Comparison of ENCODE assay signal across 28 cellular contexts in the genomic region with DNA sequence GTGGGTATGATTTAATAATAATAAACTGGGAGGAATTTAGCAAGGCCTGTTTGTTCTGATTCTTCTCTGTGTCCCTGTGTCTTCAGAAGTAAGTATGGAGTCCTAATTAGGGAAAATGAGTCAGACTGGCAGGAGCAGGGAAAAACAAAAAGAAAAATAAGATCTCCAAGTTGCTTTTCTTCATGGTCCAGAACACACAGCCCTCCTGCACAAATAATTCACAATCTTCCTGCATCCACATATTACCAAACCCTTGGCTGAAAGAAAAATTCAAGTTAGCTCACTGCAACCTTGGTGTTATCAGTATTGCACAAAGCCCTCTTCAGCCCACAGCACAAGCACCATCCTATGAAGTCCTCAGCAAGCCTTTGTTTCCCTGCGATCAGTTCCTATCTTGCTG.
"Had no signal": no experiment of that assay in that cellular context is flagged by ENCODE, and none has a peak within 500 bp of the region (broad histone marks: within the 10 kb centered on the region; RNA-seq: fewer than 3 reads in every experiment).

No MANE protein-coding gene starts in this region.

- ATAC-seq: naive thymus-derived CD8-positive, alpha-beta T cell; natural killer cell treated with Interleukin-12 subunit alpha and Interleukin-12 subunit beta and Interleukin-15 and Interleukin-18, amount 100 ng/mL, for 72 hours; pancreas; right cardiac atrium; right lobe of liver; stimulated activated memory B cell treated with anti-CD40 and anti-IgM and Interleukin-4, amounts not matched to agents 10 μg/mL and 1 μg/mL and 100 μg/mL, for 72 hours; stimulated activated naive CD8-positive, alpha-beta T cell treated with anti-CD3 and anti-CD28 coated beads, Interleukin-15, amount 100 ng/mL, for 72 hours; stimulated activated naive CD8-positive, alpha-beta T cell treated with anti-CD3 and anti-CD28 coated beads, Interleukin-15, Interleukin-2, amounts not matched to agents 100 U/mL and 50 U/mL, for 24 hours had no signal

- H3K4me3 Mint-ChIP-seq: naive thymus-derived CD8-positive, alpha-beta T cell; natural killer cell treated with Interleukin-12 subunit alpha and Interleukin-12 subunit beta and Interleukin-15 and Interleukin-18, amount 100 ng/mL, for 72 hours; nephron progenitor cell; neural crest cell; stimulated activated memory B cell treated with anti-CD40 and anti-IgM and Interleukin-4, amounts not matched to agents 10 μg/mL and 1 μg/mL and 100 μg/mL, for 72 hours; stimulated activated naive CD8-positive, alpha-beta T cell treated with anti-CD3 and anti-CD28 coated beads, Interleukin-15, amount 100 ng/mL, for 72 hours had no signal

- H3K36me3 ChIP-seq: neutrophil, pancreas, prostate gland, right lobe of liver, sigmoid colon, suprapubic skin, tibial artery, transverse colon, upper lobe of left lung, vagina had no signal

- H3K4me1 ChIP-seq: pancreas, prostate gland, right lobe of liver, sigmoid colon, suprapubic skin, testis, tibial artery, upper lobe of left lung, vagina had no signal

- H3K27me3 Mint-ChIP-seq: stimulated activated memory B cell treated with anti-CD40 and anti-IgM and Interleukin-4, amounts not matched to agents 10 μg/mL and 1 μg/mL and 100 μg/mL, for 72 hours had no signal

- FAIRE-seq: pancreas, small intestine, urothelium cell line had no signal

- H3K4me1 Mint-ChIP-seq: naive thymus-derived CD8-positive, alpha-beta T cell; nephron progenitor cell; stimulated activated memory B cell treated with anti-CD40 and anti-IgM and Interleukin-4, amounts not matched to agents 10 μg/mL and 1 μg/mL and 100 μg/mL, for 72 hours had no signal

- H3K27ac ChIP-seq: neutrophil, pancreas, prostate gland, right lobe of liver, sigmoid colon, suprapubic skin, testis, tibial artery, transverse colon, upper lobe of left lung, vagina had no signal

- H3K9me3 Mint-ChIP-seq: naive thymus-derived CD8-positive, alpha-beta T cell; natural killer cell treated with Interleukin-12 subunit alpha and Interleukin-12 subunit beta and Interleukin-15 and Interleukin-18, amount 100 ng/mL, for 72 hours; stimulated activated memory B cell treated with anti-CD40 and anti-IgM and Interleukin-4, amounts not matched to agents 10 μg/mL and 1 μg/mL and 100 μg/mL, for 72 hours; stimulated activated naive CD8-positive, alpha-beta T cell treated with anti-CD3 and anti-CD28 coated beads, Interleukin-15, amount 100 ng/mL, for 72 hours had no signal

- H3K27me3 ChIP-seq: neutrophil, pancreas, right lobe of liver, sigmoid colon, suprapubic skin, testis, tibial artery, transverse colon, upper lobe of left lung, vagina had no signal

- H3K36me3 Mint-ChIP-seq: naive thymus-derived CD8-positive, alpha-beta T cell; natural killer cell treated with Interleukin-12 subunit alpha and Interleukin-12 subunit beta and Interleukin-15 and Interleukin-18, amount 100 ng/mL, for 72 hours; stimulated activated memory B cell treated with anti-CD40 and anti-IgM and Interleukin-4, amounts not matched to agents 10 μg/mL and 1 μg/mL and 100 μg/mL, for 72 hours had no signal

- H3K4me3 ChIP-seq: pancreas, prostate gland, right lobe of liver, sigmoid colon, suprapubic skin, testis, tibial artery, transverse colon, upper lobe of left lung, vagina had no signal

- H3K9me3 ChIP-seq: neutrophil, pancreas, prostate gland, right lobe of liver, sigmoid colon, suprapubic skin, testis, tibial artery, transverse colon, upper lobe of left lung, vagina had no signal

- DNase-seq: naive thymus-derived CD8-positive, alpha-beta T cell; nephron progenitor cell; nucleus accumbens; pancreas; right cardiac atrium; right lobe of liver; sigmoid colon; small intestine; stimulated activated CD4-positive, alpha-beta T cell treated with anti-CD3 and anti-CD28 coated beads, Interleukin-15, amount 100 ng/mL, for 24 hours; stimulated activated CD4-positive, alpha-beta T cell treated with anti-CD3 and anti-CD28 coated beads, Interleukin-2, amount 100 ng/mL, for 24 hours; stimulated activated CD4-positive, alpha-beta T cell treated with anti-CD3 and anti-CD28 coated beads, Interleukin-2, amount 100 ng/mL, for 48 hours; stimulated activated CD4-positive, alpha-beta T cell treated with anti-CD3 and anti-CD28 coated beads, Interleukin-4, amount 100 ng/mL, for 24 hours; stimulated activated naive CD4-positive, alpha-beta T cell; stimulated activated naive CD8-positive, alpha-beta T cell treated with anti-CD3 and anti-CD28 coated beads, Interleukin-15, amount 100 ng/mL, for 72 hours; stimulated activated naive CD8-positive, alpha-beta T cell treated with anti-CD3 and anti-CD28 coated beads, Interleukin-15, Interleukin-2, amounts not matched to agents 100 U/mL and 50 U/mL, for 24 hours; substantia nigra; testis; tibial artery; transverse colon; upper lobe of left lung had no signal

- H3K27ac Mint-ChIP-seq: naive thymus-derived CD8-positive, alpha-beta T cell; natural killer cell treated with Interleukin-12 subunit alpha and Interleukin-12 subunit beta and Interleukin-15 and Interleukin-18, amount 100 ng/mL, for 72 hours; nephron progenitor cell; stimulated activated memory B cell treated with anti-CD40 and anti-IgM and Interleukin-4, amounts not matched to agents 10 μg/mL and 1 μg/mL and 100 μg/mL, for 72 hours; stimulated activated naive CD8-positive, alpha-beta T cell treated with anti-CD3 and anti-CD28 coated beads, Interleukin-15, amount 100 ng/mL, for 72 hours had no signal
